In the genomic region with DNA sequence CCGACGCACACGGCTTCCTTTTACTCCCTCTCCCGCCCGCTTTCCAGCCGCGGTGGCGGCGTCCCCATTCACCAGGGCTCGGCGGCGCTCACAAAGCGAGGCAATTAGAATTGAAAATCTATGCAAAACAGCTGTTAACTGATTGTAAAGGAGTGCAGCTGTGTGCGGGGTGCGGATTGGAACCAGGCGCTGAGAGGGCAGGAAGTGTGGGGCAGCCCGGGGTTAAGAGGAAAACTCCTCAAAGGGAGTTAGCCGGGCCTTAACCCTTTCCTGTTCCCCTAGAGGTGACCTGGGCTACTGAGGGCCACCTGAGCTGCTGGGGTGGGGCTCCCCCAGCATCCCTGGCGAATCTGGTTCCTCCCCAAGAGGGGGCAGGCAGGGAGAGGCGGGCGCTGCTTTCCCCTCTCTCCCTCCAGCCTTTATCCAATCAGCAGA, we compare ENCODE assay signal across 10 cellular contexts. TPM values are rescaled to one million over a fixed set of nuclear protein-coding genes. Genes with fewer than 3 reads are reported as not detected.
DNase-seq lines count a peak whose midpoint lies in the region; ATAC-seq, FAIRE-seq and TF ChIP-seq lines count a peak whose summit lies in the region.
"Had no signal": no experiment of that assay in that cellular context is flagged by ENCODE, and none has a peak within 500 bp of the region (broad histone marks: within the 10 kb centered on the region; RNA-seq: fewer than 3 reads in every experiment).

No MANE protein-coding gene starts in this region.

- FAIRE-seq in HTR-8/SVneo (lab: Jason Lieb, UNC) = no peak

- no peaks in the 10 kb centered on the region for H3K27me3 ChIP-seq in endodermal cell (ENCODE audit: control insufficient read depth, insufficient read depth, low read length, poor library complexity, severe bottlenecking)
- no peaks in the 10 kb centered on the region for H3K27me3 ChIP-seq in rectal smooth muscle tissue (ENCODE audit: control insufficient read depth, insufficient read depth, low read length)
- H3K27me3 ChIP-seq: ascending aorta had no signal

- no peaks in the 10 kb centered on the region for H3K36me3 ChIP-seq in endodermal cell (ENCODE audit: control insufficient read depth, insufficient read depth, low read length)
- no peaks in the 10 kb centered on the region for H3K36me3 ChIP-seq in rectal smooth muscle tissue (ENCODE audit: control insufficient read depth, insufficient read depth, low read length)
- H3K36me3 ChIP-seq: ascending aorta had no signal

- H3K4me1 ChIP-seq in endodermal cell (ENCODE audit: control insufficient read depth, insufficient read depth, low read length) (peaks cover 31% of the 10 kb centered on the region), rectal smooth muscle tissue (ENCODE audit: control insufficient read depth, insufficient read depth, low read length) (peaks cover 41% of the 10 kb centered on the region)

- peak overlapping the region; percentile 49 for H3K4me3 Mint-ChIP-seq in endodermal cell
- H3K4me3 Mint-ChIP-seq: stimulated activated naive CD8-positive, alpha-beta T cell treated with anti-CD3 and anti-CD28 coated beads, Interleukin-15, Interleukin-2, amounts not matched to agents 100 ng/mL and 50 ng/mL, for 24 hours had no signal

- DNase-seq in NCI-H2107 (lab: John Stamatoyannopoulos, UW) (peak; percentile 36), endodermal cell (peak; percentile 93), T-helper 2 cell (no peak), HTR-8/SVneo (ENCODE audit: insufficient read length, low spot score) (no peak), Right ventricle myocardium superior (no peak)

- ATAC-seq in Right ventricle myocardium superior (ENCODE audit: poor library complexity) = no peak
- ATAC-seq: activated CD4-positive, CD25-positive, alpha-beta regulatory T cell treated with anti-CD3 and anti-CD28 coated beads, Interleukin-2, amount 50 U/mL, for 24 hours had no signal

- H3K27ac ChIP-seq in endodermal cell (ENCODE audit: low read depth, low read length) (peak overlapping the region; percentile 86), rectal smooth muscle tissue (ENCODE audit: low read depth, low read length) (peak overlapping the region; percentile 65)
- H3K27ac ChIP-seq: ascending aorta had no signal

- WGBS in endodermal cell (ENCODE audit: insufficient coverage in 1 of 2, insufficient read length in 1 of 2), 2 experiments = 2 to 10% methylated on average over 7 to 21 of the region's 21 CpGs

- peak; percentile 69 for TF ChIP-seq CTCF in endodermal cell (conservative IDR thresholded peaks at IDR 0.05)

- no peaks in the 10 kb centered on the region for H3K36me3 Mint-ChIP-seq in endodermal cell (ENCODE audit: low read depth)

- H3K27ac Mint-ChIP-seq in endodermal cell = peak overlapping the region; percentile 85
- H3K27ac Mint-ChIP-seq: stimulated activated naive CD8-positive, alpha-beta T cell treated with anti-CD3 and anti-CD28 coated beads, Interleukin-15, Interleukin-2, amounts not matched to agents 100 ng/mL and 50 ng/mL, for 24 hours had no signal

- no peaks in the 10 kb centered on the region for H3K9me3 Mint-ChIP-seq in endodermal cell
- H3K9me3 Mint-ChIP-seq: stimulated activated naive CD8-positive, alpha-beta T cell treated with anti-CD3 and anti-CD28 coated beads, Interleukin-15, Interleukin-2, amounts not matched to agents 100 ng/mL and 50 ng/mL, for 24 hours had no signal

- H3K9me3 ChIP-seq in endodermal cell (ENCODE audit: control insufficient read depth, low read length) = no peaks in the 10 kb centered on the region
- H3K9me3 ChIP-seq: ascending aorta had no signal

- peak overlapping the region; percentile 37 for H3K4me3 ChIP-seq in endodermal cell (ENCODE audit: low read length)
- H3K4me3 ChIP-seq in rectal smooth muscle tissue (ENCODE audit: low read length) = peak overlapping the region; percentile 31

- peaks cover 55% of the 10 kb centered on the region for H3K4me1 Mint-ChIP-seq in endodermal cell

- H3K9ac ChIP-seq in endodermal cell (ENCODE audit: extremely low read depth, low read length, poor library complexity, severe bottlenecking) (peak overlapping the region; percentile 20), rectal smooth muscle tissue (ENCODE audit: low read length) (no peak overlapping the region)

- in situ Hi-C loops in GM18951 (cut with MboI; ENCODE audit: low sequenced_read_pairs, unreplicated experiment) = loop anchor here (25.0 kb wide), 1 partner anchor 170 kb away; no protein-coding TSS in a partner anchor

- intact Hi-C loops in Right ventricle myocardium superior (cut with DNase I) = loop anchor here (5.0 kb wide), 1 partner anchor 185 kb away; no protein-coding TSS in a partner anchor

- TF ChIP-seq POLR2A in GM18951 (IDR thresholded peaks at IDR 0.05; ENCODE audit: extremely low read depth, insufficient read depth, insufficient read length) = peak; percentile 6

- peaks cover 2% of the 10 kb centered on the region for H3K27me3 Mint-ChIP-seq in endodermal cell (ENCODE audit: insufficient read depth)
- H3K27me3 Mint-ChIP-seq: stimulated activated naive CD8-positive, alpha-beta T cell treated with anti-CD3 and anti-CD28 coated beads, Interleukin-15, Interleukin-2, amounts not matched to agents 100 ng/mL and 50 ng/mL, for 24 hours had no signal

RNA-seq across cellular contexts. Expression of a gene that starts 5.8 kb away (rescaled TPM):
- total RNA-seq in endodermal cell = 100 to 1,000 TPM; 108 to 128 TPM
- 55.0 TPM for polyA plus RNA-seq in endodermal cell (2013, experiment 1 of 2)
- polyA plus RNA-seq in endodermal cell (2013, experiment 2 of 2) = 54.2 TPM
- 30.3 TPM for total RNA-seq in Right ventricle myocardium superior

Comparison
In these comparisons a context has a peak if more than half of its experiments do, and no peak if none do; other contexts are left out.
1. DNase-seq: peak in NCI-H2107 (single experiment) and endodermal cell (single experiment); none in T-helper 2 cell (0 of 5), HTR-8/SVneo (single experiment) and Right ventricle myocardium superior (single experiment).